In the genomic region with DNA sequence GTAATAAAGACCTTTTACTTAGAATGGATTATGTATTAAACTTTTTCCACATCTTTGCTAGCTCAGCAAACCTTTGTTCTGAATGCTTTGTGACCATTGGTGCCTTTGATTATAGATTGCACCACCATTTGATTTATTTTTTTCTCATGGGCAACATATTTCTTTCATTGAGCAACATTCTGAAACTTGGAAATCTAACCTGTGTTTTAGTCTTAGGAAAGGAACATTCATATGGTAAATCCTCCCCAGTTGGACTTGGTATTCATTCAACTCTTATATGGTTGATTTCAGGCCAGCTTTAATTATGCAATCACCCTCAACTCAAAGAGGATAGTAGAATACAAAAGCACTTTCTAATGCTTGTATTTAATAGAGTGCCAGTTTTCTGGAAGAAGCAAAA, we compare ENCODE assay signal across 30 cellular contexts.
DNase-seq lines count a peak whose midpoint lies in the region; ATAC-seq, FAIRE-seq and TF ChIP-seq lines count a peak whose summit lies in the region.
"Had no signal": no experiment of that assay in that cellular context is flagged by ENCODE, and none has a peak within 500 bp of the region (broad histone marks: within the 10 kb centered on the region; RNA-seq: fewer than 3 reads in every experiment).

No MANE protein-coding gene starts in this region.

- no peak overlapping the region for H2BK5ac ChIP-seq in H1 (ENCODE audit: low read depth, low read length)

- intact Hi-C loops in activated CD4-positive, alpha-beta T cell treated with anti-CD3 and anti-CD28 coated beads, Interleukin-2, amount 10 ng/mL, durations not matched to agents 24 days and 14 days (cut with micrococcal nuclease), result no loop called here

- TF ChIP-seq POLR2A in H1 (IDR thresholded peaks at IDR 0.05; ENCODE audit: control extremely low read depth in 1 of 2, low read depth in 2 of 2, low read length in 2 of 2), result no peak

- TF ChIP-seq RAD21 in SK-N-SH (IDR thresholded peaks at IDR 0.05; ENCODE audit: low read length) (no peak), H1 (IDR thresholded peaks at IDR 0.05 in 1 of 2, conservative IDR thresholded peaks at IDR 0.05 in 1 of 2; ENCODE audit: low read depth in 2 of 2, low read length in 2 of 2) (no peak)

- H2BK120ac ChIP-seq in H1 (replicated peaks; ENCODE audit: low read depth, low read length), result no peak overlapping the region

- POLR2A ChIA-PET in SK-N-SH (lab: Yijun Ruan, JAX) (no interaction called here), H1 (lab: Charles Lee; ENCODE audit: partially characterized antibody) (no interaction called here)

- DNase-seq in SK-N-SH, result no peak
- no peak for DNase-seq in H1 (ENCODE audit: low read depth in 1 of 2, low spot score in 2 of 2)
- DNase-seq in iris pigment epithelial cell (ENCODE audit: low read depth), result peak; percentile 84
- no peak for DNase-seq in effector memory CD8-positive, alpha-beta T cell
- DNase-seq in activated CD4-positive, alpha-beta T cell treated with anti-CD3 and anti-CD28 coated beads, Interleukin-2, amount 10 ng/mL, durations not matched to agents 24 days and 14 days, result no peak
- DNase-seq: activated CD4-positive, alpha-beta memory T cell treated with anti-CD3 and anti-CD28 coated beads, Interleukin-2, amount 10 ng/mL, durations not matched to agents 7 days and 5 days; activated gamma-delta T cell; activated naive CD8-positive, alpha-beta T cell treated with anti-CD3 and anti-CD28 coated beads, Interleukin-2, amount 50 U/mL, for 24 hours; activated T-cell treated with anti-CD3 and anti-CD28 coated beads for 4 hours; DMS53; GF-D8; KG1; NCI-H1436 treated with DMSO at 0.1 percent for 48 hours; NCI-H510A treated with DMSO at 0.1 percent for 48 hours; SHP77 treated with DMSO at 0.1 percent for 48 hours; small intestine; T-cell; upper lobe of right lung had no signal

- H3K9me2 ChIP-seq in SK-N-SH, result no peaks in the 10 kb centered on the region

- H3K79me1 ChIP-seq in H1 (ENCODE audit: low read depth, low read length), result no peaks in the 10 kb centered on the region

- no peak overlapping the region for H3K23ac ChIP-seq in H1 (ENCODE audit: insufficient read length)

- no peak overlapping the region for H3K56ac ChIP-seq in H1 (replicated peaks; ENCODE audit: insufficient read length, low read depth, low read length)

- H3K4me1 ChIP-seq in SK-N-SH (ENCODE audit: control insufficient read depth in 1 of 2, insufficient read depth in 2 of 2, low read depth in 1 of 2, low read length in 1 of 2) (peaks cover 0 to 43% of the 10 kb centered on the region in 2 experiments; a peak in 3 of 4 replicates), H1 (replicated peaks in 1 of 4; ENCODE audit: control insufficient read depth in 3 of 4, insufficient read depth in 4 of 4, low read length in 3 of 4) (peaks cover 0 to 2% (median under 1%) of the 10 kb centered on the region in 4 experiments; a peak in 4 of 7 replicates), subcutaneous abdominal adipose tissue (ENCODE audit: control insufficient read depth in 5 of 5, insufficient read depth in 5 of 5, low read length in 5 of 5) (peaks cover 0 to 38% (median 19%) of the 10 kb centered on the region in 5 donors)
- H3K4me1 ChIP-seq: prostate gland, upper lobe of right lung had no signal

- no peak overlapping the region for H3K4me3 Mint-ChIP-seq in effector memory CD8-positive, alpha-beta T cell
- no peak overlapping the region for H3K4me3 Mint-ChIP-seq in activated CD4-positive, alpha-beta T cell treated with anti-CD3 and anti-CD28 coated beads, Interleukin-2, amount 10 ng/mL, durations not matched to agents 24 days and 14 days
- H3K4me3 Mint-ChIP-seq: activated CD4-positive, alpha-beta memory T cell treated with anti-CD3 and anti-CD28 coated beads, Interleukin-2, amount 10 ng/mL, durations not matched to agents 7 days and 5 days; activated naive CD8-positive, alpha-beta T cell treated with anti-CD3 and anti-CD28 coated beads, Interleukin-2, amount 50 U/mL, for 24 hours; B cell; neural crest cell; T-cell had no signal

- ATAC-seq in SK-N-SH treated with all-trans-retinoic acid at 6 μM for 48 hours (no peak), HG03280 (IDR thresholded peaks at IDR 0.05; ENCODE audit: unreplicated experiment) (no peak)
- ATAC-seq in effector memory CD8-positive, alpha-beta T cell (replicated peaks), result no peak
- ATAC-seq: activated naive CD8-positive, alpha-beta T cell treated with anti-CD3 and anti-CD28 coated beads, Interleukin-2, amount 50 U/mL, for 24 hours; Panc1; T-cell; upper lobe of right lung had no signal

- H3K9me3 Mint-ChIP-seq in effector memory CD8-positive, alpha-beta T cell, result no peaks in the 10 kb centered on the region
- no peaks in the 10 kb centered on the region for H3K9me3 Mint-ChIP-seq in activated CD4-positive, alpha-beta T cell treated with anti-CD3 and anti-CD28 coated beads, Interleukin-2, amount 10 ng/mL, durations not matched to agents 24 days and 14 days
- H3K9me3 Mint-ChIP-seq: activated CD4-positive, alpha-beta memory T cell treated with anti-CD3 and anti-CD28 coated beads, Interleukin-2, amount 10 ng/mL, durations not matched to agents 7 days and 5 days; activated naive CD8-positive, alpha-beta T cell treated with anti-CD3 and anti-CD28 coated beads, Interleukin-2, amount 50 U/mL, for 24 hours; neural crest cell had no signal

- no peaks in the 10 kb centered on the region for H3K23me2 ChIP-seq in H1 (ENCODE audit: low read depth, low read length)

- H3K9me3 ChIP-seq in SK-N-SH (no peaks in the 10 kb centered on the region), H1 (ENCODE audit: insufficient read depth in 2 of 2, low read depth in 1 of 2, low read length in 1 of 2) (no peaks in the 10 kb centered on the region), subcutaneous abdominal adipose tissue (ENCODE audit: control insufficient read depth in 5 of 5, low read length in 5 of 5) (no peaks in the 10 kb centered on the region)
- H3K9me3 ChIP-seq: prostate gland, upper lobe of right lung had no signal

- TF ChIP-seq EP300 in SK-N-SH (IDR thresholded peaks at IDR 0.05; ENCODE audit: borderline replicate concordance in 1 of 2, low read depth in 1 of 2, low read length in 1 of 2) (no peak), H1 (IDR thresholded peaks at IDR 0.05; ENCODE audit: borderline replicate concordance in 1 of 2, low read depth in 2 of 2, low read length in 2 of 2) (no peak)

- H3F3A ChIP-seq in SK-N-SH (replicated peaks; ENCODE audit: insufficient read depth), result peaks cover 14% of the 10 kb centered on the region

- no peak overlapping the region for H2BK12ac ChIP-seq in H1 (ENCODE audit: low read depth, low read length)

- H3K14ac ChIP-seq in H1 (ENCODE audit: insufficient read length), result no peak overlapping the region

- no peak for TF ChIP-seq CTCF in SK-N-SH (IDR thresholded peaks at IDR 0.05)
- no peak for TF ChIP-seq CTCF in H1 (IDR thresholded peaks at IDR 0.05; ENCODE audit: control extremely low read depth in 1 of 3, insufficient read depth in 1 of 3, low read depth in 1 of 3, low read length in 3 of 3)

- H3K9ac ChIP-seq in SK-N-SH (no peak overlapping the region), H1 (replicated peaks in 1 of 4; ENCODE audit: extremely low read depth in 1 of 4, low read depth in 3 of 4, low read length in 3 of 4) (no peak overlapping the region), subcutaneous abdominal adipose tissue (ENCODE audit: low read length in 5 of 5) (no peak overlapping the region)

- no peaks in the 10 kb centered on the region for H3K36me3 Mint-ChIP-seq in effector memory CD8-positive, alpha-beta T cell (ENCODE audit: insufficient read depth)
- H3K36me3 Mint-ChIP-seq in activated CD4-positive, alpha-beta T cell treated with anti-CD3 and anti-CD28 coated beads, Interleukin-2, amount 10 ng/mL, durations not matched to agents 24 days and 14 days (ENCODE audit: low read depth), result no peaks in the 10 kb centered on the region
- H3K36me3 Mint-ChIP-seq: T-cell had no signal

- H3K79me2 ChIP-seq in SK-N-SH (ENCODE audit: insufficient read depth), result no peaks in the 10 kb centered on the region
- H3K79me2 ChIP-seq in H1 (ENCODE audit: control insufficient read depth in 1 of 2, insufficient read depth in 2 of 2, low read length in 2 of 2), result no peaks in the 10 kb centered on the region
- H3K79me2 ChIP-seq: hepatocyte had no signal

- H3K4me3 ChIP-seq in SK-N-SH (ENCODE audit: low read depth in 2 of 2, low read length in 1 of 2) (no peak overlapping the region), H1 (ENCODE audit: extremely low read depth in 1 of 4, insufficient read depth in 2 of 4, low read depth in 3 of 4, low read length in 4 of 4) (no peak overlapping the region), subcutaneous abdominal adipose tissue (ENCODE audit: low read depth in 1 of 5, low read length in 5 of 5) (no peak overlapping the region)
- H3K4me3 ChIP-seq: cardiac muscle cell, hepatocyte, prostate gland, upper lobe of right lung had no signal

- FAIRE-seq in H1 (lab: Jason Lieb, UNC), result no peak
- FAIRE-seq: frontal cortex, islet of Langerhans, small intestine had no signal

- H2BK15ac ChIP-seq in H1 (ENCODE audit: low read length), result no peak overlapping the region

- H3K27me3 ChIP-seq in SK-N-SH (ENCODE audit: insufficient read depth) (no peaks in the 10 kb centered on the region), H1 (replicated peaks in 1 of 4; ENCODE audit: control insufficient read depth in 3 of 4, extremely low read depth in 1 of 4, insufficient read depth in 3 of 4, low read length in 3 of 4) (no peaks in the 10 kb centered on the region), subcutaneous abdominal adipose tissue (ENCODE audit: control insufficient read depth in 5 of 5, insufficient read depth in 4 of 5, low read length in 5 of 5) (no peaks in the 10 kb centered on the region)
- H3K27me3 ChIP-seq: cardiac muscle cell, hepatocyte, upper lobe of right lung had no signal

- H3K18ac ChIP-seq in H1 (ENCODE audit: extremely low read depth, low read length), result no peak overlapping the region

- H2AFZ ChIP-seq in SK-N-SH (ENCODE audit: low read depth), result no peak overlapping the region; the same call in 1 of the 2 replicates
- no peak overlapping the region for H2AFZ ChIP-seq in H1 (ENCODE audit: low read length)
- H2AFZ ChIP-seq: hepatocyte had no signal

- no peak overlapping the region for H2AK5ac ChIP-seq in H1 (ENCODE audit: low read depth, low read length)

- no peaks in the 10 kb centered on the region for H3K4me1 Mint-ChIP-seq in effector memory CD8-positive, alpha-beta T cell (ENCODE audit: low read depth in 2 of 2)
- no peaks in the 10 kb centered on the region for H3K4me1 Mint-ChIP-seq in activated CD4-positive, alpha-beta T cell treated with anti-CD3 and anti-CD28 coated beads, Interleukin-2, amount 10 ng/mL, durations not matched to agents 24 days and 14 days
- H3K4me1 Mint-ChIP-seq: activated CD4-positive, alpha-beta memory T cell treated with anti-CD3 and anti-CD28 coated beads, Interleukin-2, amount 10 ng/mL, durations not matched to agents 7 days and 5 days; activated naive CD8-positive, alpha-beta T cell treated with anti-CD3 and anti-CD28 coated beads, Interleukin-2, amount 50 U/mL, for 24 hours; neural crest cell; T-cell had no signal

- H3K27me3 Mint-ChIP-seq in effector memory CD8-positive, alpha-beta T cell, result no peaks in the 10 kb centered on the region
- H3K27me3 Mint-ChIP-seq in activated CD4-positive, alpha-beta T cell treated with anti-CD3 and anti-CD28 coated beads, Interleukin-2, amount 10 ng/mL, durations not matched to agents 24 days and 14 days, result no peaks in the 10 kb centered on the region
- H3K27me3 Mint-ChIP-seq: activated CD4-positive, alpha-beta memory T cell treated with anti-CD3 and anti-CD28 coated beads, Interleukin-2, amount 10 ng/mL, durations not matched to agents 7 days and 5 days; activated naive CD8-positive, alpha-beta T cell treated with anti-CD3 and anti-CD28 coated beads, Interleukin-2, amount 50 U/mL, for 24 hours; B cell; T-cell had no signal

- H4K5ac ChIP-seq in H1 (ENCODE audit: insufficient read length, low read depth, low read length), result no peak overlapping the region

- CTCF ChIA-PET in SK-N-SH (lab: Yijun Ruan, JAX), result no interaction called here
- CTCF ChIA-PET in H1 (lab: Charles Lee; ENCODE audit: partially characterized antibody), result no interaction called here

- no peaks in the 10 kb centered on the region for H4K20me1 ChIP-seq in SK-N-SH (ENCODE audit: insufficient read depth)
- no peaks in the 10 kb centered on the region for H4K20me1 ChIP-seq in H1 (replicated peaks in 1 of 2; ENCODE audit: control insufficient read depth in 1 of 2, insufficient read depth in 2 of 2, low read length in 2 of 2)

- 0 out of 2 replicates have a peak overlapping the region, but pooled peaks have one; percentile 8 for H3K4me2 ChIP-seq in SK-N-SH
- H3K4me2 ChIP-seq in H1 (ENCODE audit: insufficient read depth in 1 of 2, low read depth in 2 of 2, low read length in 2 of 2), result no peak overlapping the region
- H3K4me2 ChIP-seq: hepatocyte had no signal

- no peaks in the 10 kb centered on the region for H3K36me3 ChIP-seq in SK-N-SH (replicated peaks in 1 of 2; ENCODE audit: control insufficient read depth in 1 of 2, insufficient read depth in 2 of 2, low read length in 1 of 2)
- H3K36me3 ChIP-seq in H1 (ENCODE audit: control insufficient read depth in 2 of 4, insufficient read depth in 4 of 4, low read length in 3 of 4), result no peaks in the 10 kb centered on the region
- no peaks in the 10 kb centered on the region for H3K36me3 ChIP-seq in subcutaneous abdominal adipose tissue (ENCODE audit: control insufficient read depth in 5 of 5, insufficient read depth in 5 of 5, low read length in 5 of 5)
- H3K36me3 ChIP-seq: cardiac muscle cell, prostate gland, upper lobe of right lung had no signal

- H4K91ac ChIP-seq in H1 (replicated peaks; ENCODE audit: insufficient read length, low read length), result no peak overlapping the region

- H3K27ac ChIP-seq in SK-N-SH (ENCODE audit: low read depth in 2 of 2, low read length in 1 of 2) (peak overlapping the region in 1 of 2 experiments; percentile 54; a peak in 1 of 4 replicates), H1 (ENCODE audit: low read depth, low read length) (no peak overlapping the region), subcutaneous abdominal adipose tissue (ENCODE audit: low read depth, low read length) (peak overlapping the region; percentile 63)
- H3K27ac ChIP-seq: 22Rv1, cardiac muscle cell, hepatocyte, prostate gland, upper lobe of right lung had no signal

- no peak overlapping the region for H2BK20ac ChIP-seq in H1 (ENCODE audit: low read length)

- H3K4ac ChIP-seq in H1 (replicated peaks; ENCODE audit: insufficient read length, low read depth, low read length), result no peak overlapping the region

- no peak overlapping the region for H3K27ac Mint-ChIP-seq in effector memory CD8-positive, alpha-beta T cell
- no peak overlapping the region for H3K27ac Mint-ChIP-seq in activated CD4-positive, alpha-beta T cell treated with anti-CD3 and anti-CD28 coated beads, Interleukin-2, amount 10 ng/mL, durations not matched to agents 24 days and 14 days
- H3K27ac Mint-ChIP-seq: activated CD4-positive, alpha-beta memory T cell treated with anti-CD3 and anti-CD28 coated beads, Interleukin-2, amount 10 ng/mL, durations not matched to agents 7 days and 5 days; activated naive CD8-positive, alpha-beta T cell treated with anti-CD3 and anti-CD28 coated beads, Interleukin-2, amount 50 U/mL, for 24 hours; B cell; T-cell had no signal

- H4K8ac ChIP-seq in H1 (ENCODE audit: extremely low read depth, insufficient read depth, low read length), result no peak overlapping the region
